1 cellular context compared by ENCODE assay signal in the genomic region with DNA sequence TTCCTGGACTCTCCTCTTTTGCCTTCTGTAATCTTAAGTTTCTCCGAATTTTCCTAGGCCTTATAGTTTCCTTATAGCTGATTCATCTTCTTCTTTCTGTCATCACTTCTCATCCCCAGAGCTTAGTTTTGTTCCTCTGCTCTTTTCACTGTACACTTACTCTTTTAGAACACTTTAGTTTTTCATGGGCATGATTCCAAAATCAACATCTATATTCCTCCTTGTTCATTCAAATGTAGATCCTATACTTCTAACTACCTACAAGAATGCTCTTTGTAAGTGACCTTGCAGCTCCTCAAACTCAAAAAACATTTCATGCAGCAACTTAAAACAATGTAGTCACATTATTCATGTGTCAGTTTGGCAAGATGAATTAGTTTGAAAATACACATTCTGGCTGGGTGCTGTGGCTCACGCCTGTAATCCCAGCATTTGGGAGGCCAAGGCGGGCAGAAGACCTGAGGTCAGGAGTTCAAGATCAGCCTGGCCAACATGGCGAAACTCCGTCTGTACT.
TF ChIP-seq lines count a peak whose summit lies in the region.

No MANE protein-coding gene starts in this region.

TF ChIP-seq in HEK293, 187 proteins besides CTCF, POLR2A, EP300 and RAD21 (continued from another document):
- TF ChIP-seq, protein P1, sequence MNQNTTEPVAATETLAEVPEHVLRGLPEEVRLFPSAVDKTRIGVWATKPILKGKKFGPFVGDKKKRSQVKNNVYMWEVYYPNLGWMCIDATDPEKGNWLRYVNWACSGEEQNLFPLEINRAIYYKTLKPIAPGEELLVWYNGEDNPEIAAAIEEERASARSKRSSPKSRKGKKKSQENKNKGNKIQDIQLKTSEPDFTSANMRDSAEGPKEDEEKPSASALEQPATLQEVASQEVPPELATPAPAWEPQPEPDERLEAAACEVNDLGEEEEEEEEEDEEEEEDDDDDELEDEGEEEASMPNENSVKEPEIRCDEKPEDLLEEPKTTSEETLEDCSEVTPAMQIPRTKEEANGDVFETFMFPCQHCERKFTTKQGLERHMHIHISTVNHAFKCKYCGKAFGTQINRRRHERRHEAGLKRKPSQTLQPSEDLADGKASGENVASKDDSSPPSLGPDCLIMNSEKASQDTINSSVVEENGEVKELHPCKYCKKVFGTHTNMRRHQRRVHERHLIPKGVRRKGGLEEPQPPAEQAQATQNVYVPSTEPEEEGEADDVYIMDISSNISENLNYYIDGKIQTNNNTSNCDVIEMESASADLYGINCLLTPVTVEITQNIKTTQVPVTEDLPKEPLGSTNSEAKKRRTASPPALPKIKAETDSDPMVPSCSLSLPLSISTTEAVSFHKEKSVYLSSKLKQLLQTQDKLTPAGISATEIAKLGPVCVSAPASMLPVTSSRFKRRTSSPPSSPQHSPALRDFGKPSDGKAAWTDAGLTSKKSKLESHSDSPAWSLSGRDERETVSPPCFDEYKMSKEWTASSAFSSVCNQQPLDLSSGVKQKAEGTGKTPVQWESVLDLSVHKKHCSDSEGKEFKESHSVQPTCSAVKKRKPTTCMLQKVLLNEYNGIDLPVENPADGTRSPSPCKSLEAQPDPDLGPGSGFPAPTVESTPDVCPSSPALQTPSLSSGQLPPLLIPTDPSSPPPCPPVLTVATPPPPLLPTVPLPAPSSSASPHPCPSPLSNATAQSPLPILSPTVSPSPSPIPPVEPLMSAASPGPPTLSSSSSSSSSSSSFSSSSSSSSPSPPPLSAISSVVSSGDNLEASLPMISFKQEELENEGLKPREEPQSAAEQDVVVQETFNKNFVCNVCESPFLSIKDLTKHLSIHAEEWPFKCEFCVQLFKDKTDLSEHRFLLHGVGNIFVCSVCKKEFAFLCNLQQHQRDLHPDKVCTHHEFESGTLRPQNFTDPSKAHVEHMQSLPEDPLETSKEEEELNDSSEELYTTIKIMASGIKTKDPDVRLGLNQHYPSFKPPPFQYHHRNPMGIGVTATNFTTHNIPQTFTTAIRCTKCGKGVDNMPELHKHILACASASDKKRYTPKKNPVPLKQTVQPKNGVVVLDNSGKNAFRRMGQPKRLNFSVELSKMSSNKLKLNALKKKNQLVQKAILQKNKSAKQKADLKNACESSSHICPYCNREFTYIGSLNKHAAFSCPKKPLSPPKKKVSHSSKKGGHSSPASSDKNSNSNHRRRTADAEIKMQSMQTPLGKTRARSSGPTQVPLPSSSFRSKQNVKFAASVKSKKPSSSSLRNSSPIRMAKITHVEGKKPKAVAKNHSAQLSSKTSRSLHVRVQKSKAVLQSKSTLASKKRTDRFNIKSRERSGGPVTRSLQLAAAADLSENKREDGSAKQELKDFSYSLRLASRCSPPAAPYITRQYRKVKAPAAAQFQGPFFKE (tag by site-specific recombination; IDR thresholded peaks at IDR 0.05; ENCODE audit: borderline replicate concordance), result no peak
- TF ChIP-seq KLF10 (tag by site-specific recombination; IDR thresholded peaks at IDR 0.05) (no peak), ZNF670 (tag by site-specific recombination; IDR thresholded peaks at IDR 0.05; ENCODE audit: low read depth) (no peak), ZNF292 (tag by site-specific recombination; IDR thresholded peaks at IDR 0.05; ENCODE audit: borderline replicate concordance, low read depth) (no peak), ZNF555 (tag by site-specific recombination; conservative IDR thresholded peaks at IDR 0.05) (no peak), ZNF621 (tag by site-specific recombination; IDR thresholded peaks at IDR 0.05) (no peak), RBAK (tag by site-specific recombination; IDR thresholded peaks at IDR 0.05) (no peak), ZFP69B (tag by site-specific recombination; IDR thresholded peaks at IDR 0.05) (no peak), FEZF1 (tag by site-specific recombination; IDR thresholded peaks at IDR 0.05) (peak; percentile 92), ZNF610 (tag by site-specific recombination; IDR thresholded peaks at IDR 0.05; ENCODE audit: borderline replicate concordance) (no peak), ZNF629 (tag by site-specific recombination; IDR thresholded peaks at IDR 0.05) (no peak), ZNF830 (tag by site-specific recombination; IDR thresholded peaks at IDR 0.05; ENCODE audit: low read depth) (no peak), SALL2 (tag by site-specific recombination; IDR thresholded peaks at IDR 0.05; ENCODE audit: borderline replicate concordance) (no peak), SCRT2 (tag by site-specific recombination; IDR thresholded peaks at IDR 0.05) (0 out of 2 replicates have a peak, but pooled peaks have one; percentile 2), ZNF223 (tag by site-specific recombination; IDR thresholded peaks at IDR 0.05) (no peak), ZBTB1 (tag by site-specific recombination; IDR thresholded peaks at IDR 0.05) (no peak), ZNF10 (tag by site-specific recombination; IDR thresholded peaks at IDR 0.05) (no peak), ZNF350 (tag by site-specific recombination; IDR thresholded peaks at IDR 0.05) (no peak), ZNF133 (tag by site-specific recombination; IDR thresholded peaks at IDR 0.05) (no peak)
- TF ChIP-seq, protein P2, sequence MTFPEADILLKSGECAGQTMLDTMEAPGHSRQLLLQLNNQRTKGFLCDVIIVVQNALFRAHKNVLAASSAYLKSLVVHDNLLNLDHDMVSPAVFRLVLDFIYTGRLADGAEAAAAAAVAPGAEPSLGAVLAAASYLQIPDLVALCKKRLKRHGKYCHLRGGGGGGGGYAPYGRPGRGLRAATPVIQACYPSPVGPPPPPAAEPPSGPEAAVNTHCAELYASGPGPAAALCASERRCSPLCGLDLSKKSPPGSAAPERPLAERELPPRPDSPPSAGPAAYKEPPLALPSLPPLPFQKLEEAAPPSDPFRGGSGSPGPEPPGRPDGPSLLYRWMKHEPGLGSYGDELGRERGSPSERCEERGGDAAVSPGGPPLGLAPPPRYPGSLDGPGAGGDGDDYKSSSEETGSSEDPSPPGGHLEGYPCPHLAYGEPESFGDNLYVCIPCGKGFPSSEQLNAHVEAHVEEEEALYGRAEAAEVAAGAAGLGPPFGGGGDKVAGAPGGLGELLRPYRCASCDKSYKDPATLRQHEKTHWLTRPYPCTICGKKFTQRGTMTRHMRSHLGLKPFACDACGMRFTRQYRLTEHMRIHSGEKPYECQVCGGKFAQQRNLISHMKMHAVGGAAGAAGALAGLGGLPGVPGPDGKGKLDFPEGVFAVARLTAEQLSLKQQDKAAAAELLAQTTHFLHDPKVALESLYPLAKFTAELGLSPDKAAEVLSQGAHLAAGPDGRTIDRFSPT (tag by site-specific recombination; IDR thresholded peaks at IDR 0.05), result no peak
- TF ChIP-seq, protein P3, sequence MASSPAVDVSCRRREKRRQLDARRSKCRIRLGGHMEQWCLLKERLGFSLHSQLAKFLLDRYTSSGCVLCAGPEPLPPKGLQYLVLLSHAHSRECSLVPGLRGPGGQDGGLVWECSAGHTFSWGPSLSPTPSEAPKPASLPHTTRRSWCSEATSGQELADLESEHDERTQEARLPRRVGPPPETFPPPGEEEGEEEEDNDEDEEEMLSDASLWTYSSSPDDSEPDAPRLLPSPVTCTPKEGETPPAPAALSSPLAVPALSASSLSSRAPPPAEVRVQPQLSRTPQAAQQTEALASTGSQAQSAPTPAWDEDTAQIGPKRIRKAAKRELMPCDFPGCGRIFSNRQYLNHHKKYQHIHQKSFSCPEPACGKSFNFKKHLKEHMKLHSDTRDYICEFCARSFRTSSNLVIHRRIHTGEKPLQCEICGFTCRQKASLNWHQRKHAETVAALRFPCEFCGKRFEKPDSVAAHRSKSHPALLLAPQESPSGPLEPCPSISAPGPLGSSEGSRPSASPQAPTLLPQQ (tag by site-specific recombination; IDR thresholded peaks at IDR 0.05), result no peak
